16 cellular contexts compared by ENCODE assay signal in genomic region chr20:45426621-45427020, GRCh38. TPM values are rescaled to one million over a fixed set of nuclear protein-coding genes. Genes with fewer than 3 reads are reported as not detected.
DNase-seq lines count a peak whose midpoint lies in the region; TF ChIP-seq lines count a peak whose summit lies in the region.
"Had no signal": no experiment of that assay in that cellular context is flagged by ENCODE, and none has a peak within 500 bp of the region (broad histone marks: within the 10 kb centered on the region; RNA-seq: fewer than 3 reads in every experiment).

No MANE protein-coding gene starts in this region.

- DNase-seq in NB4 (ENCODE audit: low read depth) (peak; percentile 61), anterior cingulate cortex (lab: John Stamatoyannopoulos, UW) (peak in 39 of 58 donors; percentile 10 to 69 (median 35)), osteocyte (ENCODE audit: extremely low spot score, unreplicated experiment) (no peak), epidermal melanocyte (ENCODE audit: insufficient read length, low spot score) (no peak), esophagus muscularis mucosa (ENCODE audit: extremely low spot score) (no peak)
- no peak for DNase-seq in activated CD4-positive, alpha-beta T cell treated with anti-CD3 and anti-CD28 coated beads, Interleukin-2, amount 50 U/mL, for 48 hours
- DNase-seq: DND-41; KG1; left lung; NCI-H1417; NCI-H446; retina; stimulated activated CD8-positive, alpha-beta memory T cell treated with anti-CD3 and anti-CD28 coated beads, Interleukin-4, amount 100 ng/mL, for 48 hours had no signal

- no peak overlapping the region for H3K4me3 Mint-ChIP-seq in osteocyte (ENCODE audit: unreplicated experiment)
- H3K4me3 Mint-ChIP-seq: brain had no signal

- H3K36me3 Mint-ChIP-seq in osteocyte (ENCODE audit: unreplicated experiment): peaks cover 21% of the 10 kb centered on the region

- H3K27ac ChIP-seq in esophagus muscularis mucosa (replicated peaks in 1 of 4): no peak overlapping the region
- H3K27ac ChIP-seq: BLaER1 treated with 17β-estradiol and CSF1 and Interleukin-3, amounts not matched to agents 10 nM and 100 nM; left lung had no signal

- WGBS in esophagus muscularis mucosa: 90% methylated on average over 3 of the region's 3 CpGs

- H3K27me3 Mint-ChIP-seq in osteocyte (ENCODE audit: unreplicated experiment): no peaks in the 10 kb centered on the region
- H3K27me3 Mint-ChIP-seq: brain had no signal

- no peaks in the 10 kb centered on the region for H3K27me3 ChIP-seq in esophagus muscularis mucosa
- H3K27me3 ChIP-seq: BLaER1 treated with 17β-estradiol and CSF1 and Interleukin-3, amounts not matched to agents 10 nM and 100 nM; left lung had no signal

- TF ChIP-seq POLR2A in NB4 (IDR thresholded peaks at IDR 0.05; ENCODE audit: extremely low read depth, insufficient read length) (no peak), esophagus muscularis mucosa (IDR thresholded peaks at IDR 0.05; ENCODE audit: low read depth) (no peak)

- H3K9me3 Mint-ChIP-seq in osteocyte (ENCODE audit: unreplicated experiment): no peaks in the 10 kb centered on the region
- H3K9me3 Mint-ChIP-seq: brain had no signal

- TF ChIP-seq CTCF in NB4 (IDR thresholded peaks at IDR 0.05; ENCODE audit: low read depth, low read length) (no peak), osteocyte (IDR thresholded peaks at IDR 0.05) (no peak), esophagus muscularis mucosa (IDR thresholded peaks at IDR 0.05) (no peak)

- peaks cover 24% of the 10 kb centered on the region for H3K4me1 Mint-ChIP-seq in osteocyte (ENCODE audit: unreplicated experiment)
- H3K4me1 Mint-ChIP-seq: brain had no signal

- H3K9me3 ChIP-seq in esophagus muscularis mucosa: no peaks in the 10 kb centered on the region
- H3K9me3 ChIP-seq: BLaER1 treated with 17β-estradiol and CSF1 and Interleukin-3, amounts not matched to agents 10 nM and 100 nM; left lung had no signal

- peaks cover 35 to 56% (median 54%) of the 10 kb centered on the region in 4 donors for H3K36me3 ChIP-seq in esophagus muscularis mucosa

- no peak for TF ChIP-seq EP300 in esophagus muscularis mucosa (IDR thresholded peaks at IDR 0.05)

- H3K4me1 ChIP-seq in esophagus muscularis mucosa: peaks cover 0 to 7% (median 3%) of the 10 kb centered on the region in 4 donors
- H3K4me1 ChIP-seq: left lung had no signal

- intact Hi-C loops in esophagus muscularis mucosa (cut with DNase I): no loop called here

- H3K4me3 ChIP-seq in NB4 (ENCODE audit: low read depth, low read length) (no peak overlapping the region), esophagus muscularis mucosa (no peak overlapping the region)
- H3K4me3 ChIP-seq: BLaER1 treated with 17β-estradiol and CSF1 and Interleukin-3, amounts not matched to agents 10 nM and 100 nM; left lung had no signal

- peak overlapping the region; percentile 63 for H3K27ac Mint-ChIP-seq in osteocyte (ENCODE audit: unreplicated experiment)

RNA-seq across cellular contexts. Expression of gene PIGT, which starts 10.7 kb away (rescaled TPM):
- total RNA-seq in osteocyte: 137 and 140 TPM in 2 replicates
- 10 to 100 TPM; 64.4 to 90.9 (median 80.4) TPM for total RNA-seq in esophagus muscularis mucosa

RNA-seq across cellular contexts. Expression of gene DBNDD2, which starts 18.5 kb away (rescaled TPM):
- total RNA-seq in osteocyte: 37.4 and 37.7 TPM in 2 replicates
- total RNA-seq in esophagus muscularis mucosa: 100 to 1,000 TPM in 2 of 4 donors, 10 to 100 TPM in 2; 63.0 to 130 (median 109) TPM

RNA-seq across cellular contexts. Expression of gene WFDC2, which starts 42.9 kb away (rescaled TPM):
- total RNA-seq in osteocyte (not detected in 2 replicates), esophagus muscularis mucosa (1 to 10 TPM in 2 of 4 donors, not detected in 2; 2.1 to 2.6 TPM)

RNA-seq across cellular contexts. Expression of gene TP53TG5, which starts 48.5 kb away (rescaled TPM):
- not detected in 2 replicates for total RNA-seq in osteocyte
- 1 to 10 TPM in 2 of 4 donors, under 1 TPM in 1, not detected in 1; 0.17 to 2.1 (median 1.1) TPM for total RNA-seq in esophagus muscularis mucosa
- total RNA-seq: OCI-LY7 had no signal

Comparison
In these comparisons a context has a peak if more than half of its experiments do, and no peak if none do; other contexts are left out.
1. DNase-seq: peak in NB4 (single experiment) and anterior cingulate cortex (39 of 58); none in osteocyte (single experiment), epidermal melanocyte (single experiment), activated CD4-positive, alpha-beta T cell treated with anti-CD3 and anti-CD28 coated beads, Interleukin-2, amount 50 U/mL, for 48 hours (0 of 2) and esophagus muscularis mucosa (single experiment).